ENCODE assay signal across 1 cellular context in the genomic region with DNA sequence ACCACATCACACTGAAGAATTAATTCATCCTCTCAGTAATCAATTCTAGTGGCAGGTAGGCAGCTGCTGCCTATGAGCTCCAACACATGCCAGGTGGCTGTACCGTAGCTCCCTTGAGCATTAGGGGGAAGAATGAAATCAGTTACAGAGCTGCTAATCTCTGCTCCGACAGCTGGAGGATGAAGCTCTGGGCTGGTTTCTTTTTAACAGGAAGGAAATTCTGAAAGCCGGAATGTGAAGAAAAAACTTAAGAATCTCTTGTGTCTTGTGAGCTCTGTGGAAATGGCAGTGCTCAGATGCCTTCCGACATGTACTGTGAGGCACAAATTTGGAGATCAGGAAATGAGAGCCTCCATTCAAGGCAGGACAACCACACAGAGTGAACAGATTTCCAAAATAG.
TF ChIP-seq lines count a peak whose summit lies in the region.

No MANE protein-coding gene starts in this region.

TF ChIP-seq in K562, 482 proteins besides CTCF, POLR2A, EP300 and RAD21:
- no peak for TF ChIP-seq ZNF644 (tag; IDR thresholded peaks at IDR 0.05; ENCODE audit: low read depth)
- TF ChIP-seq CBFA2T3 (IDR thresholded peaks at IDR 0.05): 0 out of 2 replicates have a peak, but pooled peaks have one; percentile 6
